In the genomic region with DNA sequence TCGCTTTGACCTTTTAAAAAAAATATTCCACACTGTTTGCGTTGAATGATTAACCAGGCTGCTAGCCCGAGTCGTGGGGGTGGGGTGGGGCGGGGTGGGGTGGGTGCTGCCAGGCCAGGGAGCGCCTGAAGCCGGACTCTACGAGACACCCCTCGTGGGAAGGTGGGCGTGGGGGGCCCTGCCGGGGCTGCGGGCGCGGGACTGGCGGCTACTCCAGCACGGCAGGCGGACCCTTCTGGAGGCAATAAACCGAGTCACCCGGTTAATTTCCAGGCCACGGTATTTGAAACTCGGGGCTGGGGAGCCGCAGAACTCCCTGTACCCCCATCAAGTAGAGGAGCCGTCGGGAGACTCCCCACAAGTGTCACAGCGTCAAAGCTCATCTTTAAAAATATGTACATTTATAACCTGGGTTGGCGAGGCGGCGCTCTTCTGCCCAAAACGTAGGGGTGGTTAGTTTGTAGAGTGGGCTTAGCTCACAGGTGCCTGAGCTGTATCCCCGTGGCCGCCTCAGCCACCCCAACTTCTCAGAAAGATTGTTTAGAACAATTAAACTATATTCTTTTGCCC, we compare ENCODE assay signal across 8 cellular contexts. TPM values are rescaled to one million over a fixed set of nuclear protein-coding genes. Genes with fewer than 3 reads are reported as not detected.
DNase-seq lines count a peak whose midpoint lies in the region; ATAC-seq, FAIRE-seq and TF ChIP-seq lines count a peak whose summit lies in the region.

No MANE protein-coding gene starts in this region.

- CTCF ChIA-PET in BJ (lab: Yijun Ruan, JAX) = interaction anchor here (0.5 to 0.9 kb wide), 2 partner anchors 18 to 109 kb away, joined by 3 read pairs; no protein-coding TSS in a partner anchor
- CTCF ChIA-PET in HCT116 (lab: Charles Lee) = no interaction called here

- FAIRE-seq in bronchial epithelial cell (lab: Jason Lieb, UNC) = no peak

- peaks cover 19% of the 10 kb centered on the region; the same call in 1 of the 2 replicates for H4K20me1 ChIP-seq in HCT116 (ENCODE audit: insufficient read depth)

- RAD21 ChIA-PET in HCT116 (lab: Charles Lee; ENCODE audit: low non-redundant PET in 1 of 2, low total read pairs in 2 of 2, uncharacterized antibody in 2 of 2, unreplicated experiment in 2 of 2) = interaction anchor here in 1 of 2 experiments (0.7 kb wide), 1 partner anchor 123 kb away, joined by 4 read pairs; no protein-coding TSS in a partner anchor

- peaks cover 6% of the 10 kb centered on the region for H3K36me3 Mint-ChIP-seq in T-helper 2 cell treated with Interferon-gamma antibody and Interleukin-4, amounts not matched to agents 5 μg/mL and 100 μg/mL, for 36 hours (ENCODE audit: low read depth)
- H3K36me3 Mint-ChIP-seq in stimulated activated naive CD8-positive, alpha-beta T cell treated with anti-CD3 and anti-CD28 coated beads, Interleukin-15, Interleukin-2, amounts not matched to agents 100 ng/mL and 50 ng/mL, for 24 hours (ENCODE audit: low read depth) = peaks cover 23% of the 10 kb centered on the region

- peaks cover 43% of the 10 kb centered on the region for H3K4me1 Mint-ChIP-seq in T-helper 2 cell treated with Interferon-gamma antibody and Interleukin-4, amounts not matched to agents 5 μg/mL and 100 μg/mL, for 36 hours (ENCODE audit: low read depth)
- peaks cover 48% of the 10 kb centered on the region for H3K4me1 Mint-ChIP-seq in stimulated activated naive CD8-positive, alpha-beta T cell treated with anti-CD3 and anti-CD28 coated beads, Interleukin-15, Interleukin-2, amounts not matched to agents 100 ng/mL and 50 ng/mL, for 24 hours (ENCODE audit: low read depth)

- ATAC-seq in HCT116 = 0 out of 2 replicates have a peak, but pooled peaks have one; percentile 15
- no peak for ATAC-seq in HG02970 (IDR thresholded peaks at IDR 0.05; ENCODE audit: low FRiP score, unreplicated experiment)

- no peaks in the 10 kb centered on the region for H3K36me3 ChIP-seq in BJ (ENCODE audit: control insufficient read depth, insufficient read depth, low read length)
- no peaks in the 10 kb centered on the region for H3K36me3 ChIP-seq in HCT116 (ENCODE audit: control insufficient read depth in 1 of 2, insufficient read depth in 2 of 2, low read length in 2 of 2)
- H3K36me3 ChIP-seq in bronchial epithelial cell (ENCODE audit: control insufficient read depth, insufficient read depth, low read length) = no peaks in the 10 kb centered on the region

- H3K4me3 ChIP-seq in BJ (ENCODE audit: low read depth, low read length) (peak overlapping the region; percentile 96), HCT116 (replicated peaks in 1 of 2; ENCODE audit: low read depth in 1 of 2, low read length in 2 of 2) (peak overlapping the region; percentile 82 to 92), bronchial epithelial cell (ENCODE audit: low read depth, low read length) (peak overlapping the region; percentile 94), lower leg skin (ENCODE audit: low read depth, poor library complexity, severe bottlenecking) (peak overlapping the region; percentile 92)

- 0 to 1% methylated on average over 14 to 31 of the region's 31 CpGs for WGBS in lower leg skin, 2 donors

- no TSS peak for BruUV-seq in HCT116 (replicated peaks; lab: Mats Ljungman, UMichigan)

- no peak for DNase-seq in BJ (ENCODE audit: low read depth)
- DNase-seq in HCT116 (ENCODE audit: low read depth, low spot score) = no peak
- peak; percentile 27 for DNase-seq in T-helper 2 cell treated with Interferon-gamma antibody and Interleukin-4, amounts not matched to agents 5 μg/mL and 100 μg/mL, for 36 hours (ENCODE audit: low spot score)
- DNase-seq in bronchial epithelial cell (ENCODE audit: low read depth) = no peak
- peak in 1 of 2 donors; percentile 87 for DNase-seq in lower leg skin (ENCODE audit: low spot score in 2 of 2)
- DNase-seq in NCI-H510A (lab: John Stamatoyannopoulos, UW) = no peak

- H3K27me3 ChIP-seq in BJ (ENCODE audit: control insufficient read depth, insufficient read depth, low read length) (no peaks in the 10 kb centered on the region), HCT116 (ENCODE audit: insufficient read depth, low read length) (no peaks in the 10 kb centered on the region), bronchial epithelial cell (ENCODE audit: control insufficient read depth, insufficient read depth, low read length) (no peaks in the 10 kb centered on the region)

- peak overlapping the region; percentile 92 for H3K4me3 Mint-ChIP-seq in T-helper 2 cell treated with Interferon-gamma antibody and Interleukin-4, amounts not matched to agents 5 μg/mL and 100 μg/mL, for 36 hours
- peak overlapping the region; percentile 88 for H3K4me3 Mint-ChIP-seq in stimulated activated naive CD8-positive, alpha-beta T cell treated with anti-CD3 and anti-CD28 coated beads, Interleukin-15, Interleukin-2, amounts not matched to agents 100 ng/mL and 50 ng/mL, for 24 hours

- POLR2A ChIA-PET in BJ (lab: Charles Lee) = no interaction called here
- POLR2A ChIA-PET in HCT116 (lab: Charles Lee) = no interaction called here

- peak overlapping the region; percentile 93 for H3K27ac Mint-ChIP-seq in T-helper 2 cell treated with Interferon-gamma antibody and Interleukin-4, amounts not matched to agents 5 μg/mL and 100 μg/mL, for 36 hours
- peak overlapping the region; percentile 88 for H3K27ac Mint-ChIP-seq in stimulated activated naive CD8-positive, alpha-beta T cell treated with anti-CD3 and anti-CD28 coated beads, Interleukin-15, Interleukin-2, amounts not matched to agents 100 ng/mL and 50 ng/mL, for 24 hours

- peak overlapping the region; percentile 92 for H3K4me2 ChIP-seq in HCT116 (ENCODE audit: low read length)

- intact Hi-C loops in HCT116 (cut with micrococcal nuclease) (loop anchor here (2.0 kb wide), 1 partner anchor 214 kb away; no protein-coding TSS in a partner anchor), lower leg skin (cut with DNase I; ENCODE audit: low total_unique reads) (no loop called here)

- H3K27ac ChIP-seq in HCT116 (ENCODE audit: low read depth, low read length) = no peak overlapping the region

- H3K9ac ChIP-seq in HCT116 (ENCODE audit: low read length) = peak overlapping the region; percentile 90

- no peaks in the 10 kb centered on the region for H3K9me3 ChIP-seq in HCT116 (ENCODE audit: control insufficient read depth in 1 of 2, insufficient read depth in 1 of 2, low read depth in 1 of 2, low read length in 2 of 2)

- TF ChIP-seq CTCF in BJ (IDR thresholded peaks at IDR 0.05; ENCODE audit: insufficient read depth, low read depth, low read length) (0 out of 2 replicates have a peak, but pooled peaks have one; percentile 13), HCT116 (IDR thresholded peaks at IDR 0.05 in 2 of 3, conservative IDR thresholded peaks at IDR 0.05 in 1 of 3; ENCODE audit: borderline replicate concordance in 1 of 3, insufficient read depth in 1 of 3, low read depth in 2 of 3, low read length in 2 of 3) (peak in 1 of 3 experiments; percentile 14; a peak in 1 of 6 replicates), bronchial epithelial cell (IDR thresholded peaks at IDR 0.05; ENCODE audit: insufficient read depth, low read length, severe bottlenecking) (no peak), lower leg skin (IDR thresholded peaks at IDR 0.05) (no peak)

- peaks cover 3% of the 10 kb centered on the region for H3K27me3 Mint-ChIP-seq in T-helper 2 cell treated with Interferon-gamma antibody and Interleukin-4, amounts not matched to agents 5 μg/mL and 100 μg/mL, for 36 hours (ENCODE audit: low read depth)
- no peaks in the 10 kb centered on the region for H3K27me3 Mint-ChIP-seq in stimulated activated naive CD8-positive, alpha-beta T cell treated with anti-CD3 and anti-CD28 coated beads, Interleukin-15, Interleukin-2, amounts not matched to agents 100 ng/mL and 50 ng/mL, for 24 hours

- peak; percentile 35; the same call in 1 of the 2 replicates for TF ChIP-seq RAD21 in HCT116 (IDR thresholded peaks at IDR 0.05; ENCODE audit: low read depth)

- H3K79me2 ChIP-seq in HCT116 (ENCODE audit: insufficient read depth, low read length) = peaks cover 59% of the 10 kb centered on the region

- TF ChIP-seq POLR2A in HCT116 (IDR thresholded peaks at IDR 0.05; ENCODE audit: borderline replicate concordance, extremely low read depth, insufficient read depth, insufficient read length) (no peak), lower leg skin (IDR thresholded peaks at IDR 0.05) (no peak)

- no peaks in the 10 kb centered on the region for H3K9me3 Mint-ChIP-seq in T-helper 2 cell treated with Interferon-gamma antibody and Interleukin-4, amounts not matched to agents 5 μg/mL and 100 μg/mL, for 36 hours
- H3K9me3 Mint-ChIP-seq in stimulated activated naive CD8-positive, alpha-beta T cell treated with anti-CD3 and anti-CD28 coated beads, Interleukin-15, Interleukin-2, amounts not matched to agents 100 ng/mL and 50 ng/mL, for 24 hours = no peaks in the 10 kb centered on the region

- peaks cover 2 to 20% of the 10 kb centered on the region in 2 experiments; a peak in 3 of 4 replicates for H3K4me1 ChIP-seq in HCT116 (ENCODE audit: control insufficient read depth in 1 of 2, insufficient read depth in 2 of 2, low read length in 2 of 2)

- H2AFZ ChIP-seq in HCT116 (ENCODE audit: low read depth, low read length, poor library complexity, severe bottlenecking) = no peak overlapping the region

- H3K9me2 ChIP-seq in HCT116 (ENCODE audit: insufficient read depth) = no peaks in the 10 kb centered on the region

TF ChIP-seq in HCT116, 20 proteins besides CTCF, POLR2A, EP300 and RAD21 (continues in another document):
- TF ChIP-seq YY1 (IDR thresholded peaks at IDR 0.05; ENCODE audit: extremely low read depth, insufficient replicate concordance, low read depth, low read length) (no peak), EZH2 (IDR thresholded peaks at IDR 0.05) (no peak), SRF (IDR thresholded peaks at IDR 0.05; ENCODE audit: low read depth) (no peak)

RNA-seq across cellular contexts. Expression of gene B3GNT2, which starts 1.2 kb away (rescaled TPM):
- polyA plus RNA-seq in BJ (2011; rRNA removed) = 9.4 and 12.0 TPM in 2 replicates
- polyA minus RNA-seq in BJ (2011; rRNA and poly(A)+ RNA removed) = 6.9 and 9.7 TPM in 2 replicates
- total RNA-seq in HCT116 (2021; ENCODE audit: unreplicated experiment) (21.5 TPM), bronchial epithelial cell (46.6 and 61.7 TPM in 2 replicates), lower leg skin (10 to 100 TPM; 17.9 to 31.1 (median 19.9) TPM)
- polyA plus RNA-seq in HCT116 (2012) = 9.7 and 13.5 TPM in 2 replicates
